Comparison of ENCODE assay signal across 9 cellular contexts in genomic region chr20:13786143-13786828, GRCh38. TPM values are rescaled to one million over a fixed set of nuclear protein-coding genes. Genes with fewer than 3 reads are reported as not detected.
DNase-seq lines count a peak whose midpoint lies in the region; ATAC-seq and TF ChIP-seq lines count a peak whose summit lies in the region.
"Had no signal": no experiment of that assay in that cellular context is flagged by ENCODE, and none has a peak within 500 bp of the region (broad histone marks: within the 10 kb centered on the region; RNA-seq: fewer than 3 reads in every experiment).

No MANE protein-coding gene starts in this region.

- TF ChIP-seq CTCF in heart left ventricle (IDR thresholded peaks at IDR 0.05) (no peak), ascending aorta (IDR thresholded peaks at IDR 0.05) (no peak), right lobe of liver (IDR thresholded peaks at IDR 0.05) (no peak), GM10266 (IDR thresholded peaks at IDR 0.05; ENCODE audit: control insufficient read depth, insufficient read depth, low read depth, missing control alignments) (no peak)

- no peak for TF ChIP-seq POLR2A in heart left ventricle (IDR thresholded peaks at IDR 0.05)
- TF ChIP-seq POLR2A in right lobe of liver (IDR thresholded peaks at IDR 0.05): no peak

- ATAC-seq in heart left ventricle: no peak
- ATAC-seq in Right ventricle myocardium superior (ENCODE audit: poor library complexity): no peak
- no peak for ATAC-seq in right lobe of liver

- H3K4me3 ChIP-seq in heart left ventricle: peak overlapping the region; percentile 68 to 96 (median 84)
- H3K4me3 ChIP-seq in ascending aorta: peak overlapping the region; percentile 71 to 83
- H3K4me3 ChIP-seq in right lobe of liver: peak overlapping the region; percentile 79 to 90 (median 89)
- H3K4me3 ChIP-seq in urinary bladder (ENCODE audit: low read depth, low read length): peak overlapping the region; percentile 20

- DNase-seq in heart left ventricle (no peak), Right ventricle myocardium superior (no peak), ascending aorta (ENCODE audit: low spot score in 2 of 2) (no peak), right lobe of liver (no peak), GM10266 (ENCODE audit: extremely low spot score) (no peak), NCI-H2081 treated with DMSO at 0.1 percent for 48 hours (lab: John Stamatoyannopoulos, UW) (no peak), glomerular visceral epithelial cell (ENCODE audit: extremely low spot score) (no peak)
- DNase-seq: stimulated activated CD4-positive, alpha-beta T cell treated with anti-CD3 and anti-CD28 coated beads, Interleukin-1b, Interleukin-23, amount 100 ng/mL, for 48 hours had no signal

- H3K36me3 ChIP-seq in heart left ventricle (peaks cover 0 to 59% (median 54%) of the 10 kb centered on the region in 9 donors), ascending aorta (peaks cover 25 to 31% of the 10 kb centered on the region in 2 donors), right lobe of liver (peaks cover 0 to 23% (median 4%) of the 10 kb centered on the region in 4 donors), urinary bladder (ENCODE audit: insufficient read depth) (no peaks in the 10 kb centered on the region)

- no peaks in the 10 kb centered on the region for H3K9me3 ChIP-seq in heart left ventricle
- no peaks in the 10 kb centered on the region for H3K9me3 ChIP-seq in ascending aorta
- H3K9me3 ChIP-seq in right lobe of liver: no peaks in the 10 kb centered on the region

- WGBS in heart left ventricle, 4 donors: 54 to 66% (median 60%) methylated on average over 8 of the region's 8 CpGs
- 63% methylated on average over 8 of the region's 8 CpGs for WGBS in right lobe of liver (ENCODE audit: insufficient coverage, low coverage, low lambda C conversion rate, missing lambda C conversion rate)
- 70% methylated on average over 8 of the region's 8 CpGs for WGBS in urinary bladder

- intact Hi-C loops in heart left ventricle (cut with DNase I): loop anchor here in 2 of 10 donors (10.0 kb wide), 1 partner anchor 151 kb away; the partner anchor contains the start of gene TASP1 (in 2 of the 2)
- intact Hi-C loops in Right ventricle myocardium superior (cut with DNase I): loop anchor here (10.0 kb wide), 1 partner anchor 151 kb away; the partner anchor contains the start of gene TASP1
- intact Hi-C loops in ascending aorta (cut with DNase I): no loop called here
- intact Hi-C loops in right lobe of liver (cut with DNase I): no loop called here

- H3K27ac ChIP-seq in heart left ventricle: peak overlapping the region in 9 of 12 donors; percentile 88 to 98 (median 94)
- no peak overlapping the region for H3K27ac ChIP-seq in ascending aorta
- H3K27ac ChIP-seq in right lobe of liver: peak overlapping the region in 2 of 3 donors; percentile 96 to 98
- no peak overlapping the region for H3K27ac ChIP-seq in urinary bladder (ENCODE audit: low read depth)

- peaks cover 0 to 49% (median 37%) of the 10 kb centered on the region in 12 donors for H3K4me1 ChIP-seq in heart left ventricle
- peaks cover 0 to 11% of the 10 kb centered on the region in 2 donors for H3K4me1 ChIP-seq in ascending aorta
- peaks cover 0 to 37% (median 13%) of the 10 kb centered on the region in 4 donors for H3K4me1 ChIP-seq in right lobe of liver
- H3K4me1 ChIP-seq in urinary bladder (ENCODE audit: insufficient read depth): no peaks in the 10 kb centered on the region

- no peaks in the 10 kb centered on the region for H3K27me3 ChIP-seq in heart left ventricle
- H3K27me3 ChIP-seq in ascending aorta: no peaks in the 10 kb centered on the region
- no peaks in the 10 kb centered on the region for H3K27me3 ChIP-seq in right lobe of liver

RNA-seq across cellular contexts. Expression of gene NDUFAF5, which starts 1.5 kb away (rescaled TPM):
- 10 to 100 TPM; 34.7 to 72.3 (median 55.5) TPM for total RNA-seq in heart left ventricle
- 10 to 100 TPM; 38.9 to 72.0 TPM for polyA plus RNA-seq in heart left ventricle
- total RNA-seq in Right ventricle myocardium superior: 76.0 TPM
- total RNA-seq in ascending aorta: 84.3 TPM
- total RNA-seq in right lobe of liver: 10 to 100 TPM in 5 of 6 experiments, 1 to 10 TPM in 1; 9.8 to 15.9 (median 11.7) TPM
- total RNA-seq in urinary bladder: 18.8 TPM
- 19.3 TPM for polyA plus RNA-seq in urinary bladder

RNA-seq across cellular contexts. Expression of gene ESF1, which starts 1.6 kb away (rescaled TPM):
- total RNA-seq in heart left ventricle: 10 to 100 TPM in 7 of 9 donors, 1 to 10 TPM in 2; 8.9 to 17.8 (median 14.0) TPM
- polyA plus RNA-seq in heart left ventricle: 10 to 100 TPM; 12.1 to 19.0 TPM
- 13.3 TPM for total RNA-seq in Right ventricle myocardium superior
- 5.7 TPM for total RNA-seq in ascending aorta
- 1 to 10 TPM; 4.4 to 8.9 (median 6.9) TPM for total RNA-seq in right lobe of liver
- 19.2 TPM for total RNA-seq in urinary bladder
- polyA plus RNA-seq in urinary bladder: 9.2 TPM

Comparison
In these comparisons a context has a peak if more than half of its experiments do, and no peak if none do; other contexts are left out.
1. H3K27ac ChIP-seq: peak in heart left ventricle (9 of 12) and right lobe of liver (2 of 3); none in ascending aorta (0 of 2) and urinary bladder (single experiment).
2. H3K4me3 ChIP-seq: peak in every context shown above with its lines; median percentile 89 in right lobe of liver; 84 in heart left ventricle; 77 in ascending aorta; 20 in urinary bladder.